ENCODE assay signal across 1 cellular context in genomic region chr19:15331419-15332310, GRCh38.
TF ChIP-seq lines count a peak whose summit lies in the region.

No MANE protein-coding gene starts in this region.

TF ChIP-seq in GM12878, 131 proteins besides CTCF, POLR2A, EP300 and RAD21 (continued from another document and continues in another):
- TF ChIP-seq, protein P1, sequence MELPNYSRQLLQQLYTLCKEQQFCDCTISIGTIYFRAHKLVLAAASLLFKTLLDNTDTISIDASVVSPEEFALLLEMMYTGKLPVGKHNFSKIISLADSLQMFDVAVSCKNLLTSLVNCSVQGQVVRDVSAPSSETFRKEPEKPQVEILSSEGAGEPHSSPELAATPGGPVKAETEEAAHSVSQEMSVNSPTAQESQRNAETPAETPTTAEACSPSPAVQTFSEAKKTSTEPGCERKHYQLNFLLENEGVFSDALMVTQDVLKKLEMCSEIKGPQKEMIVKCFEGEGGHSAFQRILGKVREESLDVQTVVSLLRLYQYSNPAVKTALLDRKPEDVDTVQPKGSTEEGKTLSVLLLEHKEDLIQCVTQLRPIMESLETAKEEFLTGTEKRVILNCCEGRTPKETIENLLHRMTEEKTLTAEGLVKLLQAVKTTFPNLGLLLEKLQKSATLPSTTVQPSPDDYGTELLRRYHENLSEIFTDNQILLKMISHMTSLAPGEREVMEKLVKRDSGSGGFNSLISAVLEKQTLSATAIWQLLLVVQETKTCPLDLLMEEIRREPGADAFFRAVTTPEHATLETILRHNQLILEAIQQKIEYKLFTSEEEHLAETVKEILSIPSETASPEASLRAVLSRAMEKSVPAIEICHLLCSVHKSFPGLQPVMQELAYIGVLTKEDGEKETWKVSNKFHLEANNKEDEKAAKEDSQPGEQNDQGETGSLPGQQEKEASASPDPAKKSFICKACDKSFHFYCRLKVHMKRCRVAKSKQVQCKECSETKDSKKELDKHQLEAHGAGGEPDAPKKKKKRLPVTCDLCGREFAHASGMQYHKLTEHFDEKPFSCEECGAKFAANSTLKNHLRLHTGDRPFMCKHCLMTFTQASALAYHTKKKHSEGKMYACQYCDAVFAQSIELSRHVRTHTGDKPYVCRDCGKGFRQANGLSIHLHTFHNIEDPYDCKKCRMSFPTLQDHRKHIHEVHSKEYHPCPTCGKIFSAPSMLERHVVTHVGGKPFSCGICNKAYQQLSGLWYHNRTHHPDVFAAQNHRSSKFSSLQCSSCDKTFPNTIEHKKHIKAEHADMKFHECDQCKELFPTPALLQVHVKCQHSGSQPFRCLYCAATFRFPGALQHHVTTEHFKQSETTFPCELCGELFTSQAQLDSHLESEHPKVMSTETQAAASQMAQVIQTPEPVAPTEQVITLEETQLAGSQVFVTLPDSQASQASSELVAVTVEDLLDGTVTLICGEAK (IDR thresholded peaks at IDR 0.05; ENCODE audit: borderline replicate concordance) = no peak
- TF ChIP-seq FOXM1 (IDR thresholded peaks at IDR 0.05; ENCODE audit: low read depth, low read length) (no peak), ZNF274 (IDR thresholded peaks at IDR 0.05; ENCODE audit: insufficient read depth, insufficient read length) (no peak), STAT1 (conservative IDR thresholded peaks at IDR 0.05) (no peak), LARP7 (IDR thresholded peaks at IDR 0.05) (peak; percentile 85), PML (IDR thresholded peaks at IDR 0.05; ENCODE audit: low read length) (no peak), E4F1 (IDR thresholded peaks at IDR 0.05; ENCODE audit: borderline replicate concordance, partially characterized antibody) (no peak), GATAD2B (conservative IDR thresholded peaks at IDR 0.05; ENCODE audit: low read depth) (peak; percentile 41; the same call in 1 of the 2 replicates), ZNF687 (IDR thresholded peaks at IDR 0.05) (no peak), EGR1 (IDR thresholded peaks at IDR 0.05; ENCODE audit: borderline replicate concordance in 1 of 2, low read depth in 2 of 2, low read length in 2 of 2) (peak; percentile 9 to 96), ATF3 (IDR thresholded peaks at IDR 0.05; ENCODE audit: borderline replicate concordance, extremely low read depth, low read depth, low read length) (no peak), KAT2A (conservative IDR thresholded peaks at IDR 0.05; ENCODE audit: control insufficient read depth, low read depth, low read length) (no peak), CREM (IDR thresholded peaks at IDR 0.05; ENCODE audit: low read depth) (no peak), NFXL1 (IDR thresholded peaks at IDR 0.05; ENCODE audit: borderline replicate concordance) (no peak), POLR2AphosphoS5 (IDR thresholded peaks at IDR 0.05; ENCODE audit: low read length) (peak; percentile 3; the same call in 1 of the 2 replicates), CREB1 (IDR thresholded peaks at IDR 0.05; ENCODE audit: low read depth) (no peak), DPF2 (IDR thresholded peaks at IDR 0.05) (peak; percentile 83), MTA2 (IDR thresholded peaks at IDR 0.05; ENCODE audit: low read depth) (no peak), YY1 (IDR thresholded peaks at IDR 0.05; ENCODE audit: low read depth, low read length) (peak; percentile 90), ZZZ3 (IDR thresholded peaks at IDR 0.05; ENCODE audit: control insufficient read depth, insufficient read length, low read depth) (no peak), STAT3 (IDR thresholded peaks at IDR 0.05; ENCODE audit: low read depth, low read length) (no peak), SUZ12 (IDR thresholded peaks at IDR 0.05; ENCODE audit: unreplicated experiment) (no peak), SP1 (IDR thresholded peaks at IDR 0.05; ENCODE audit: low read depth, low read length) (no peak), NR2F1 (conservative IDR thresholded peaks at IDR 0.05) (no peak; the same call in 1 of the 2 replicates), REST (IDR thresholded peaks at IDR 0.05; ENCODE audit: low read depth, low read length) (no peak), RB1 (IDR thresholded peaks at IDR 0.05; ENCODE audit: borderline replicate concordance) (peak; percentile 25; the same call in 1 of the 2 replicates), BHLHE40 (IDR thresholded peaks at IDR 0.05; ENCODE audit: borderline replicate concordance in 1 of 2, low read depth in 2 of 2, low read length in 1 of 2) (peak in 1 of 2 experiments; percentile 51; a peak in 2 of 4 replicates), POU2F2 (IDR thresholded peaks at IDR 0.05; ENCODE audit: borderline replicate concordance, low read depth, low read length) (no peak), SPI1 (IDR thresholded peaks at IDR 0.05; ENCODE audit: borderline replicate concordance, insufficient read depth, low read depth, low read length) (no peak), SUPT20H (IDR thresholded peaks at IDR 0.05; ENCODE audit: borderline replicate concordance, control insufficient read depth, low read depth, low read length) (no peak), NR2C1 (IDR thresholded peaks at IDR 0.05) (no peak), IRF4 (IDR thresholded peaks at IDR 0.05; ENCODE audit: low read depth, low read length) (no peak), YBX1 (IDR thresholded peaks at IDR 0.05) (no peak), TBL1XR1 (IDR thresholded peaks at IDR 0.05; ENCODE audit: low read depth, low read length) (no peak; the same call in 1 of the 2 replicates), MYB (IDR thresholded peaks at IDR 0.05; ENCODE audit: borderline replicate concordance, low read depth, low read length) (no peak), ZNF24 (IDR thresholded peaks at IDR 0.05) (peak; percentile 29; the same call in 1 of the 2 replicates), MTA3 (IDR thresholded peaks at IDR 0.05; ENCODE audit: borderline replicate concordance, low read length) (no peak), PAX5 (IDR thresholded peaks at IDR 0.05; ENCODE audit: borderline replicate concordance, low read depth, low read length) (no peak), BACH1 (IDR thresholded peaks at IDR 0.05; ENCODE audit: borderline replicate concordance) (peak; percentile 71)
- TF ChIP-seq, protein P2, sequence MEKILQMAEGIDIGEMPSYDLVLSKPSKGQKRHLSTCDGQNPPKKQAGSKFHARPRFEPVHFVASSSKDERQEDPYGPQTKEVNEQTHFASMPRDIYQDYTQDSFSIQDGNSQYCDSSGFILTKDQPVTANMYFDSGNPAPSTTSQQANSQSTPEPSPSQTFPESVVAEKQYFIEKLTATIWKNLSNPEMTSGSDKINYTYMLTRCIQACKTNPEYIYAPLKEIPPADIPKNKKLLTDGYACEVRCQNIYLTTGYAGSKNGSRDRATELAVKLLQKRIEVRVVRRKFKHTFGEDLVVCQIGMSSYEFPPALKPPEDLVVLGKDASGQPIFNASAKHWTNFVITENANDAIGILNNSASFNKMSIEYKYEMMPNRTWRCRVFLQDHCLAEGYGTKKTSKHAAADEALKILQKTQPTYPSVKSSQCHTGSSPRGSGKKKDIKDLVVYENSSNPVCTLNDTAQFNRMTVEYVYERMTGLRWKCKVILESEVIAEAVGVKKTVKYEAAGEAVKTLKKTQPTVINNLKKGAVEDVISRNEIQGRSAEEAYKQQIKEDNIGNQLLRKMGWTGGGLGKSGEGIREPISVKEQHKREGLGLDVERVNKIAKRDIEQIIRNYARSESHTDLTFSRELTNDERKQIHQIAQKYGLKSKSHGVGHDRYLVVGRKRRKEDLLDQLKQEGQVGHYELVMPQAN (conservative IDR thresholded peaks at IDR 0.05) = peak; percentile 71
- TF ChIP-seq, protein P3, sequence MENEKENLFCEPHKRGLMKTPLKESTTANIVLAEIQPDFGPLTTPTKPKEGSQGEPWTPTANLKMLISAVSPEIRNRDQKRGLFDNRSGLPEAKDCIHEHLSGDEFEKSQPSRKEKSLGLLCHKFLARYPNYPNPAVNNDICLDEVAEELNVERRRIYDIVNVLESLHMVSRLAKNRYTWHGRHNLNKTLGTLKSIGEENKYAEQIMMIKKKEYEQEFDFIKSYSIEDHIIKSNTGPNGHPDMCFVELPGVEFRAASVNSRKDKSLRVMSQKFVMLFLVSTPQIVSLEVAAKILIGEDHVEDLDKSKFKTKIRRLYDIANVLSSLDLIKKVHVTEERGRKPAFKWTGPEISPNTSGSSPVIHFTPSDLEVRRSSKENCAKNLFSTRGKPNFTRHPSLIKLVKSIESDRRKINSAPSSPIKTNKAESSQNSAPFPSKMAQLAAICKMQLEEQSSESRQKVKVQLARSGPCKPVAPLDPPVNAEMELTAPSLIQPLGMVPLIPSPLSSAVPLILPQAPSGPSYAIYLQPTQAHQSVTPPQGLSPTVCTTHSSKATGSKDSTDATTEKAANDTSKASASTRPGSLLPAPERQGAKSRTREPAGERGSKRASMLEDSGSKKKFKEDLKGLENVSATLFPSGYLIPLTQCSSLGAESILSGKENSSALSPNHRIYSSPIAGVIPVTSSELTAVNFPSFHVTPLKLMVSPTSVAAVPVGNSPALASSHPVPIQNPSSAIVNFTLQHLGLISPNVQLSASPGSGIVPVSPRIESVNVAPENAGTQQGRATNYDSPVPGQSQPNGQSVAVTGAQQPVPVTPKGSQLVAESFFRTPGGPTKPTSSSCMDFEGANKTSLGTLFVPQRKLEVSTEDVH (IDR thresholded peaks at IDR 0.05; ENCODE audit: low read depth, partially characterized antibody) = no peak
- TF ChIP-seq, protein P4, sequence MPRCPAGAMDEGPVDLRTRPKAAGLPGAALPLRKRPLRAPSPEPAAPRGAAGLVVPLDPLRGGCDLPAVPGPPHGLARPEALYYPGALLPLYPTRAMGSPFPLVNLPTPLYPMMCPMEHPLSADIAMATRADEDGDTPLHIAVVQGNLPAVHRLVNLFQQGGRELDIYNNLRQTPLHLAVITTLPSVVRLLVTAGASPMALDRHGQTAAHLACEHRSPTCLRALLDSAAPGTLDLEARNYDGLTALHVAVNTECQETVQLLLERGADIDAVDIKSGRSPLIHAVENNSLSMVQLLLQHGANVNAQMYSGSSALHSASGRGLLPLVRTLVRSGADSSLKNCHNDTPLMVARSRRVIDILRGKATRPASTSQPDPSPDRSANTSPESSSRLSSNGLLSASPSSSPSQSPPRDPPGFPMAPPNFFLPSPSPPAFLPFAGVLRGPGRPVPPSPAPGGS (IDR thresholded peaks at IDR 0.05; ENCODE audit: borderline replicate concordance, insufficient read depth, low read depth, low read length, poor library complexity, severe bottlenecking) = no peak
